ENCODE assay signal across 1 cellular context in genomic region chr4:122914938-122915337, GRCh38.
TF ChIP-seq lines count a peak whose summit lies in the region.

No MANE protein-coding gene starts in this region.

TF ChIP-seq in A549, 52 proteins besides CTCF, POLR2A, EP300 and RAD21 (continued from another document):
- TF ChIP-seq REST (IDR thresholded peaks at IDR 0.05), result no peak
